ENCODE assay signal across 1 cellular context in the genomic region with DNA sequence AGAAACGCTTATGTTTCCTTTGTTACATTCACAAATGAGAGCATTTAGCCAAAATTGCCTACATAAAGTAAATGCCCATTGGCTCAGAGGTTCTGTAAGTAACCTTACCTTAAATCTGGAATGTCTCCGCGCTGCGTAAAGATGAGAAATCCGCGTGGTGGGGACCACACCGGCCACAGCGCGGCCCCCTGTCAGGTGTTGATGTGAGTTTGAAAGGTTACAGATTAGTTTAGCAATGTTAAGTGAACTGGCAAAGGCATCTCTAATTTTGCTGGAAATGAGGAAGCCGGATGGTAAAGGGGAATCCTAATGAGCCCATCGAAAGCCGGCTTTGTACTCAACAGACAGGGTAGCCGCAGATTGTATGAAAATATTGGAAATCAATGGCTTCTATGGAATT.
TF ChIP-seq lines count a peak whose summit lies in the region.

No MANE protein-coding gene starts in this region.

TF ChIP-seq in GM23338, 12 proteins besides CTCF, POLR2A, EP300 and RAD21 (continued from another document):
- TF ChIP-seq, protein P1, sequence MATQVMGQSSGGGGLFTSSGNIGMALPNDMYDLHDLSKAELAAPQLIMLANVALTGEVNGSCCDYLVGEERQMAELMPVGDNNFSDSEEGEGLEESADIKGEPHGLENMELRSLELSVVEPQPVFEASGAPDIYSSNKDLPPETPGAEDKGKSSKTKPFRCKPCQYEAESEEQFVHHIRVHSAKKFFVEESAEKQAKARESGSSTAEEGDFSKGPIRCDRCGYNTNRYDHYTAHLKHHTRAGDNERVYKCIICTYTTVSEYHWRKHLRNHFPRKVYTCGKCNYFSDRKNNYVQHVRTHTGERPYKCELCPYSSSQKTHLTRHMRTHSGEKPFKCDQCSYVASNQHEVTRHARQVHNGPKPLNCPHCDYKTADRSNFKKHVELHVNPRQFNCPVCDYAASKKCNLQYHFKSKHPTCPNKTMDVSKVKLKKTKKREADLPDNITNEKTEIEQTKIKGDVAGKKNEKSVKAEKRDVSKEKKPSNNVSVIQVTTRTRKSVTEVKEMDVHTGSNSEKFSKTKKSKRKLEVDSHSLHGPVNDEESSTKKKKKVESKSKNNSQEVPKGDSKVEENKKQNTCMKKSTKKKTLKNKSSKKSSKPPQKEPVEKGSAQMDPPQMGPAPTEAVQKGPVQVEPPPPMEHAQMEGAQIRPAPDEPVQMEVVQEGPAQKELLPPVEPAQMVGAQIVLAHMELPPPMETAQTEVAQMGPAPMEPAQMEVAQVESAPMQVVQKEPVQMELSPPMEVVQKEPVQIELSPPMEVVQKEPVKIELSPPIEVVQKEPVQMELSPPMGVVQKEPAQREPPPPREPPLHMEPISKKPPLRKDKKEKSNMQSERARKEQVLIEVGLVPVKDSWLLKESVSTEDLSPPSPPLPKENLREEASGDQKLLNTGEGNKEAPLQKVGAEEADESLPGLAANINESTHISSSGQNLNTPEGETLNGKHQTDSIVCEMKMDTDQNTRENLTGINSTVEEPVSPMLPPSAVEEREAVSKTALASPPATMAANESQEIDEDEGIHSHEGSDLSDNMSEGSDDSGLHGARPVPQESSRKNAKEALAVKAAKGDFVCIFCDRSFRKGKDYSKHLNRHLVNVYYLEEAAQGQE (IDR thresholded peaks at IDR 0.05; ENCODE audit: unreplicated experiment): no peak
